In the genomic region with DNA sequence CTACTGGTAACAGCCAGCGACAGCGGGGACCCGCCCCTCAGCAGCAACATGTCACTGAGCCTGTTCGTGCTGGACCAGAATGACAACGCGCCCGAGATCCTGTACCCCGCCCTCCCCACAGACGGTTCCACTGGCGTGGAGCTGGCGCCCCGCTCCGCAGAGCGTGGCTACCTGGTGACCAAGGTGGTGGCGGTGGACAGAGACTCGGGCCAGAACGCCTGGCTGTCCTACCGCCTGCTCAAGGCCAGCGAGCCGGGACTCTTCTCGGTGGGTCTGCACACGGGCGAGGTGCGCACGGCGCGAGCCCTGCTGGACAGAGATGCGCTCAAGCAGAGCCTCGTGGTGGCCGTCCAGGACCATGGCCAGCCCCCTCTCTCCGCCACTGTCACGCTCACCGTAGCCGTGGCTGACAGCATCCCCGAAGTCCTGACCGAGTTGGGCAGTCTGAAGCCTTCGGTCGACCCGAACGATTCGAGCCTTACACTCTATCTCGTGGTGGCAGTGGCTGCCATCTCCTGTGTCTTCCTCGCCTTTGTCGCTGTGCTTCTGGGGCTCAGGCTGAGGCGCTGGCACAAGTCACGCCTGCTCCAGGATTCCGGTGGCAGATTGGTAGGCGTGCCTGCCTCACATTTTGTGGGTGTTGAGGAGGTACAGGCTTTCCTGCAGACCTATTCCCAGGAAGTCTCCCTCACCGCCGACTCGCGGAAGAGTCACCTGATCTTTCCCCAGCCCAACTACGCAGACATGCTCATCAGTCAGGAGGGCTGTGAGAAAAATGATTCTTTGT, we compare ENCODE assay signal across 1 cellular context. TPM values are rescaled to one million over a fixed set of nuclear protein-coding genes. Genes with fewer than 3 reads are reported as not detected.
"Had no signal": no experiment of that assay in that cellular context is flagged by ENCODE, and none has a peak within 500 bp of the region (broad histone marks: within the 10 kb centered on the region; RNA-seq: fewer than 3 reads in every experiment).

No MANE protein-coding gene starts in this region.

RNA-seq across cellular contexts. Expression of a gene that starts 2.2 kb away (rescaled TPM):
- polyA plus RNA-seq: IgD-negative memory B cell had no signal

RNA-seq across cellular contexts. Expression of a gene that starts 12.1 kb away (rescaled TPM):
- polyA plus RNA-seq: IgD-negative memory B cell had no signal
